ENCODE assay signal across 18 cellular contexts in genomic region chr7:124082234-124082633, GRCh38. TPM values are rescaled to one million over a fixed set of nuclear protein-coding genes. Genes with fewer than 3 reads are reported as not detected.
"Had no signal": no experiment of that assay in that cellular context is flagged by ENCODE, and none has a peak within 500 bp of the region (broad histone marks: within the 10 kb centered on the region; RNA-seq: fewer than 3 reads in every experiment).

No MANE protein-coding gene starts in this region.

RNA-seq across cellular contexts. Expression of gene TMEM229A, which starts 49.4 kb away (rescaled TPM):
- total RNA-seq: kidney; kidney epithelial cell; left lobe of liver; left ventricle myocardium inferior; left ventricle myocardium superior; lower leg skin; lower lobe of right lung; lung microvascular endothelial cell; mammary epithelial cell; mesenteric fat pad; mononuclear cell; myocyte; naive thymus-derived CD4-positive, alpha-beta T cell had no signal
- polyA plus RNA-seq: hepatocyte; immature natural killer cell; keratinocyte; liver; lung; mammary epithelial cell; naive thymus-derived CD4-positive, alpha-beta T cell had no signal
